In genomic region chr15:28783466-28783865, GRCh38 we compare ENCODE assay signal across 29 cellular contexts.
"Had no signal": no experiment of that assay in that cellular context is flagged by ENCODE, and none has a peak within 500 bp of the region (broad histone marks: within the 10 kb centered on the region; RNA-seq: fewer than 3 reads in every experiment).

No MANE protein-coding gene starts in this region.

- DNase-seq: stimulated activated CD4-positive, alpha-beta T cell treated with anti-CD3 and anti-CD28 coated beads, Interleukin-2, amount 100 ng/mL, for 48 hours; stimulated activated CD4-positive, alpha-beta T cell treated with anti-CD3 and anti-CD28 coated beads, Interleukin-4, amount 100 ng/mL, for 1 hour; stimulated activated CD4-positive, alpha-beta T cell treated with anti-CD3 and anti-CD28 coated beads, Interleukin-4, amount 100 ng/mL, for 24 hours; stimulated activated CD4-positive, alpha-beta T cell treated with anti-CD3 and anti-CD28 coated beads, Interleukin-4, amount 100 ng/mL, for 4 hours; stimulated activated CD8-positive, alpha-beta memory T cell treated with anti-CD3 and anti-CD28 coated beads, Interleukin-4, amount 100 ng/mL, for 48 hours; stimulated activated naive B cell treated with anti-CD40 and anti-IgM and Interleukin-4, amounts not matched to agents 10 μg/mL and 1 μg/mL and 100 μg/mL, for 72 hours; stimulated activated naive CD4-positive, alpha-beta T cell; stimulated activated naive CD4-positive, alpha-beta T cell treated with Interleukin-2 at 50 U/mL for 16 hours; stimulated activated naive CD8-positive, alpha-beta T cell treated with anti-CD3 and anti-CD28 coated beads, Interleukin-15, amount 100 ng/mL, for 72 hours; stimulated activated naive CD8-positive, alpha-beta T cell treated with anti-CD3 and anti-CD28 coated beads, Interleukin-15, Interleukin-2, amounts not matched to agents 100 U/mL and 50 U/mL, for 24 hours; stomach; substantia nigra; testis; thyroid gland; tibial artery; transverse colon; trophoblast cell; upper lobe of right lung; uterus had no signal

- H3K9me3 Mint-ChIP-seq: stimulated activated effector memory CD8-positive, alpha-beta T cell treated with anti-CD3 and anti-CD28 coated beads, Interleukin-12 subunit alpha, Interleukin-12 subunit beta, amount 100 ng/mL, for 72 hours; stimulated activated memory B cell treated with anti-CD40 and anti-IgM and Interleukin-4, amounts not matched to agents 10 μg/mL and 1 μg/mL and 100 μg/mL, for 72 hours; stimulated activated naive B cell treated with anti-CD40 and anti-IgM and Interleukin-4, amounts not matched to agents 10 μg/mL and 1 μg/mL and 100 μg/mL, for 72 hours; stimulated activated naive CD8-positive, alpha-beta T cell treated with anti-CD3 and anti-CD28 coated beads, Interleukin-15, amount 100 ng/mL, for 72 hours; stimulated activated naive CD8-positive, alpha-beta T cell treated with anti-CD3 and anti-CD28 coated beads, Interleukin-15, Interleukin-2, amounts not matched to agents 100 ng/mL and 50 ng/mL, for 24 hours; type B pancreatic cell had no signal

- ATAC-seq: stimulated activated effector memory CD8-positive, alpha-beta T cell treated with anti-CD3 and anti-CD28 coated beads, Interleukin-12 subunit alpha, Interleukin-12 subunit beta, amount 100 ng/mL, for 72 hours; stimulated activated memory B cell treated with anti-CD40 and anti-IgM and Interleukin-4, amounts not matched to agents 10 μg/mL and 1 μg/mL and 100 μg/mL, for 72 hours; stimulated activated naive B cell treated with anti-CD40 and anti-IgM and Interleukin-4, amounts not matched to agents 10 μg/mL and 1 μg/mL and 100 μg/mL, for 72 hours; stimulated activated naive CD8-positive, alpha-beta T cell treated with anti-CD3 and anti-CD28 coated beads, Interleukin-15, amount 100 ng/mL, for 72 hours; stimulated activated naive CD8-positive, alpha-beta T cell treated with anti-CD3 and anti-CD28 coated beads, Interleukin-15, Interleukin-2, amounts not matched to agents 100 U/mL and 50 U/mL, for 24 hours; upper lobe of right lung had no signal

- H3K4me3 ChIP-seq: stomach, suprapubic skin, thoracic aorta, thyroid gland, tibial artery, tibial nerve, transverse colon, upper lobe of left lung, upper lobe of right lung, uterus, vagina had no signal

- FAIRE-seq: urothelium cell line had no signal

- H3K36me3 ChIP-seq: stomach, suprapubic skin, thoracic aorta, thyroid gland, tibial artery, tibial nerve, transverse colon, upper lobe of left lung, upper lobe of right lung, uterus, vagina had no signal

- H3K4me3 Mint-ChIP-seq: stimulated activated effector memory CD8-positive, alpha-beta T cell treated with anti-CD3 and anti-CD28 coated beads, Interleukin-12 subunit alpha, Interleukin-12 subunit beta, amount 100 ng/mL, for 72 hours; stimulated activated memory B cell treated with anti-CD40 and anti-IgM and Interleukin-4, amounts not matched to agents 10 μg/mL and 1 μg/mL and 100 μg/mL, for 72 hours; stimulated activated naive B cell treated with anti-CD40 and anti-IgM and Interleukin-4, amounts not matched to agents 10 μg/mL and 1 μg/mL and 100 μg/mL, for 72 hours; stimulated activated naive CD8-positive, alpha-beta T cell treated with anti-CD3 and anti-CD28 coated beads, Interleukin-15, amount 100 ng/mL, for 72 hours; stimulated activated naive CD8-positive, alpha-beta T cell treated with anti-CD3 and anti-CD28 coated beads, Interleukin-15, Interleukin-2, amounts not matched to agents 100 ng/mL and 50 ng/mL, for 24 hours; type B pancreatic cell had no signal

- H3K27me3 Mint-ChIP-seq: type B pancreatic cell had no signal

- H3K4me1 ChIP-seq: suprapubic skin, testis, transverse colon, upper lobe of right lung, uterus, vagina had no signal

- H3K27ac Mint-ChIP-seq: stimulated activated effector memory CD8-positive, alpha-beta T cell treated with anti-CD3 and anti-CD28 coated beads, Interleukin-12 subunit alpha, Interleukin-12 subunit beta, amount 100 ng/mL, for 72 hours; stimulated activated memory B cell treated with anti-CD40 and anti-IgM and Interleukin-4, amounts not matched to agents 10 μg/mL and 1 μg/mL and 100 μg/mL, for 72 hours; stimulated activated naive B cell treated with anti-CD40 and anti-IgM and Interleukin-4, amounts not matched to agents 10 μg/mL and 1 μg/mL and 100 μg/mL, for 72 hours; stimulated activated naive CD8-positive, alpha-beta T cell treated with anti-CD3 and anti-CD28 coated beads, Interleukin-15, Interleukin-2, amounts not matched to agents 100 ng/mL and 50 ng/mL, for 24 hours; type B pancreatic cell had no signal

- H3K9me3 ChIP-seq: stomach, suprapubic skin, testis, thoracic aorta, thyroid gland, tibial artery, transverse colon, upper lobe of left lung, upper lobe of right lung, uterus, vagina had no signal

- H3K36me3 Mint-ChIP-seq: stimulated activated effector memory CD8-positive, alpha-beta T cell treated with anti-CD3 and anti-CD28 coated beads, Interleukin-12 subunit alpha, Interleukin-12 subunit beta, amount 100 ng/mL, for 72 hours; stimulated activated memory B cell treated with anti-CD40 and anti-IgM and Interleukin-4, amounts not matched to agents 10 μg/mL and 1 μg/mL and 100 μg/mL, for 72 hours; stimulated activated naive B cell treated with anti-CD40 and anti-IgM and Interleukin-4, amounts not matched to agents 10 μg/mL and 1 μg/mL and 100 μg/mL, for 72 hours; type B pancreatic cell had no signal

- H3K27ac ChIP-seq: stomach, suprapubic skin, testis, thyroid gland, tibial artery, tibial nerve, transverse colon, upper lobe of left lung, upper lobe of right lung, uterus, vagina had no signal

- H3K4me1 Mint-ChIP-seq: stimulated activated effector memory CD8-positive, alpha-beta T cell treated with anti-CD3 and anti-CD28 coated beads, Interleukin-12 subunit alpha, Interleukin-12 subunit beta, amount 100 ng/mL, for 72 hours; stimulated activated memory B cell treated with anti-CD40 and anti-IgM and Interleukin-4, amounts not matched to agents 10 μg/mL and 1 μg/mL and 100 μg/mL, for 72 hours; stimulated activated naive B cell treated with anti-CD40 and anti-IgM and Interleukin-4, amounts not matched to agents 10 μg/mL and 1 μg/mL and 100 μg/mL, for 72 hours; stimulated activated naive CD8-positive, alpha-beta T cell treated with anti-CD3 and anti-CD28 coated beads, Interleukin-15, amount 100 ng/mL, for 72 hours had no signal

- H3K27me3 ChIP-seq: testis, thyroid gland, upper lobe of left lung, uterus, vagina had no signal
